Comparison of ENCODE assay signal across 8 cellular contexts in genomic region chr14:91417983-91418386, GRCh38. TPM values are rescaled to one million over a fixed set of nuclear protein-coding genes. Genes with fewer than 3 reads are reported as not detected.
DNase-seq lines count a peak whose midpoint lies in the region; ATAC-seq and TF ChIP-seq lines count a peak whose summit lies in the region.

No MANE protein-coding gene starts in this region.

- no peaks in the 10 kb centered on the region for H3K27me3 ChIP-seq in NT2/D1 (ENCODE audit: insufficient read depth, insufficient read length)
- H3K27me3 ChIP-seq in right cardiac atrium (ENCODE audit: control insufficient read depth, insufficient read depth), result no peaks in the 10 kb centered on the region
- H3K27me3 ChIP-seq in gastrocnemius medialis, result peaks cover 11 to 17% (median 16%) of the 10 kb centered on the region in 3 donors

- peak; percentile 32 for ATAC-seq in GM19023 (IDR thresholded peaks at IDR 0.05; ENCODE audit: unreplicated experiment)
- peak; percentile 7 for ATAC-seq in HG03139 (IDR thresholded peaks at IDR 0.05; ENCODE audit: unreplicated experiment)
- peak; percentile 47 to 66 for ATAC-seq in right cardiac atrium
- peak in 1 of 2 donors; percentile 29 for ATAC-seq in gastrocnemius medialis

- peak overlapping the region; percentile 70 for H3K9ac ChIP-seq in NT2/D1 (ENCODE audit: insufficient read length, low read depth)

- peak overlapping the region; percentile 98 for H3K27ac ChIP-seq in C4-2B
- H3K27ac ChIP-seq in right cardiac atrium (ENCODE audit: low read length), result no peak overlapping the region
- H3K27ac ChIP-seq in gastrocnemius medialis, result peak overlapping the region in 1 of 4 donors; percentile 30

- H3K36me3 ChIP-seq in NT2/D1 (ENCODE audit: insufficient read depth, insufficient read length, low read length), result peaks cover 10% of the 10 kb centered on the region
- no peaks in the 10 kb centered on the region for H3K36me3 ChIP-seq in gastrocnemius medialis

- in situ Hi-C loops in gastrocnemius medialis (cut with MboI; ENCODE audit: low sequenced_read_pairs in 4 of 4), result loop anchor here in 2 of 4 donors (10.0 kb wide), 1 partner anchor 93 kb away; no protein-coding TSS in a partner anchor

- H3K9me3 ChIP-seq in NT2/D1 (ENCODE audit: insufficient read depth, low read length) (no peaks in the 10 kb centered on the region), right cardiac atrium (ENCODE audit: control insufficient read depth, low read length) (no peaks in the 10 kb centered on the region), gastrocnemius medialis (no peaks in the 10 kb centered on the region)

- TF ChIP-seq CTCF in C4-2B (conservative IDR thresholded peaks at IDR 0.05), result no peak
- TF ChIP-seq CTCF in gastrocnemius medialis (IDR thresholded peaks at IDR 0.05 in 4 of 5, conservative IDR thresholded peaks at IDR 0.05 in 1 of 5), result no peak

- no peak for DNase-seq in NT2/D1 (ENCODE audit: low read depth, low spot score)
- peak; percentile 67 for DNase-seq in activated gamma-delta T cell (lab: John Stamatoyannopoulos, UW)
- peak in 2 of 3 donors; percentile 46 to 67 for DNase-seq in right cardiac atrium
- no peak for DNase-seq in gastrocnemius medialis
- no peak for DNase-seq in NCI-H128 (lab: John Stamatoyannopoulos, UW; ENCODE audit: unreplicated experiment)

- no peaks in the 10 kb centered on the region for H3K4me1 ChIP-seq in NT2/D1 (ENCODE audit: insufficient read depth, insufficient read length)
- H3K4me1 ChIP-seq in right cardiac atrium (ENCODE audit: control insufficient read depth, insufficient read depth, low read length), result no peaks in the 10 kb centered on the region
- peaks cover 5 to 13% of the 10 kb centered on the region in 2 donors for H3K4me1 ChIP-seq in gastrocnemius medialis

- intact Hi-C loops in right cardiac atrium (cut with DNase I), result loop anchor here (2.0 kb wide), 2 partner anchors 93 to 95 kb away; no protein-coding TSS in a partner anchor
- intact Hi-C loops in gastrocnemius medialis (cut with DNase I; ENCODE audit: low total_unique reads), result loop anchor here (1.0 kb wide), 1 partner anchor 94 kb away; no protein-coding TSS in a partner anchor

- no peak for TF ChIP-seq POLR2A in gastrocnemius medialis (IDR thresholded peaks at IDR 0.05)

- WGBS in right cardiac atrium, result 2% methylated on average over 53 of the region's 53 CpGs

- H3K4me3 ChIP-seq in NT2/D1 (ENCODE audit: insufficient read length, low read depth), result peak overlapping the region; percentile 45
- peak overlapping the region; percentile 80 for H3K4me3 ChIP-seq in right cardiac atrium (ENCODE audit: low read length)
- H3K4me3 ChIP-seq in gastrocnemius medialis, result peak overlapping the region; percentile 34 to 59 (median 50)

RNA-seq across cellular contexts. Expression of gene CCDC88C, which starts 0.4 kb away (rescaled TPM):
- 1 to 10 TPM; 2.5 to 5.4 (median 4.8) TPM for total RNA-seq in right cardiac atrium
- 2.5 TPM for polyA plus RNA-seq in right cardiac atrium
- total RNA-seq in gastrocnemius medialis, result 1 to 10 TPM; 1.1 to 2.7 (median 2.1) TPM

Comparison
In these comparisons a context has a peak if more than half of its experiments do, and no peak if none do; other contexts are left out.
1. DNase-seq: peak in activated gamma-delta T cell (single experiment) and right cardiac atrium (2 of 3); none in NT2/D1 (single experiment), gastrocnemius medialis (0 of 2) and NCI-H128 (single experiment).
2. Peak in every context shown above with its lines, with median percentiles within 50 percentile points of each other: H3K4me3 ChIP-seq.